Comparison of ENCODE assay signal across 9 cellular contexts in genomic region chr7:130814753-130815152, GRCh38.
DNase-seq lines count a peak whose midpoint lies in the region; ATAC-seq, FAIRE-seq and TF ChIP-seq lines count a peak whose summit lies in the region.
"Had no signal": no experiment of that assay in that cellular context is flagged by ENCODE, and none has a peak within 500 bp of the region (broad histone marks: within the 10 kb centered on the region; RNA-seq: fewer than 3 reads in every experiment).

No MANE protein-coding gene starts in this region.

- ATAC-seq in GM21423 (IDR thresholded peaks at IDR 0.05; ENCODE audit: unreplicated experiment) (no peak), HG02623 (IDR thresholded peaks at IDR 0.05; ENCODE audit: unreplicated experiment) (no peak)
- ATAC-seq: activated naive CD4-positive, alpha-beta T cell treated with anti-CD3 and anti-CD28 coated beads, Interleukin-2, amount 50 U/mL, for 72 hours had no signal

- TF ChIP-seq CTCF in WI38 (IDR thresholded peaks at IDR 0.05; ENCODE audit: low read depth, low read length) = peak; percentile 29; the same call in 1 of the 2 replicates

- FAIRE-seq in frontal cortex (lab: Jason Lieb, UNC) = no peak

- no peak overlapping the region for H3K4me3 ChIP-seq in WI38 (ENCODE audit: low read depth, low read length)

- DNase-seq in COLO829 (ENCODE audit: low spot score) (peak; percentile 66), HCEC 1CT (peak; percentile 38), left kidney (ENCODE audit: low read depth, low spot score) (peak; percentile 26), COR-L47 (lab: John Stamatoyannopoulos, UW) (no peak), frontal cortex (ENCODE audit: low spot score in 2 of 2) (no peak)

Comparison
In these comparisons a context has a peak if more than half of its experiments do, and no peak if none do; other contexts are left out.
1. DNase-seq: peak in COLO829 (single experiment), HCEC 1CT (single experiment) and left kidney (single experiment); none in COR-L47 (single experiment) and frontal cortex (0 of 2).